Comparison of ENCODE assay signal across 39 cellular contexts in the genomic region with DNA sequence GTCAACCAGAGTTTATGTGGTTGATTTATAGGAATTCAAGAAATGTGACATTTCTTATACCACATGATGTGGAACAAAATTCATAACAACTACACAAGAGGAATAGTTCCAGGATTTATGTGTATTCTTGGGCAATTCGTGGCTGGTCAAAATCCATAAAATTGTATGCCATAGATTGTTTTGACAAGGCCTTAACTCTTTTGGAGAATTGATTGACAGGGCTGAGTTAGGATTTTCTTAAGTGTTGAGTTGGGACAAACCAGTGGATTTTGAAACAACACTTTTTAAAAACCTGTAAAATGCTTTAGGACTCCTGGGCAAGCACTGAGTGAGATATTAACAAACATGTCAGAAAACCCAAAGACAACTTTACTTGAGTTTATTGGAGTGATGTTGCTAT. TPM values are rescaled to one million over a fixed set of nuclear protein-coding genes. Genes with fewer than 3 reads are reported as not detected.
"Had no signal": no experiment of that assay in that cellular context is flagged by ENCODE, and none has a peak within 500 bp of the region (broad histone marks: within the 10 kb centered on the region; RNA-seq: fewer than 3 reads in every experiment).

No MANE protein-coding gene starts in this region.

- DNase-seq: activated effector memory CD4-positive, alpha-beta T cell treated with anti-CD3 and anti-CD28 coated beads, Interleukin-2, amount 50 U/mL, for 16 hours; activated effector memory CD4-positive, alpha-beta T cell treated with Interleukin-2 at 50 U/mL for 16 hours; activated gamma-delta T cell; activated gamma-delta T cell treated with Interleukin-2 at 50 U/mL for 16 hours; activated naive CD4-positive, alpha-beta T cell; activated naive CD4-positive, alpha-beta T cell treated with anti-CD3 and anti-CD28 coated beads for 36 hours; activated naive CD4-positive, alpha-beta T cell treated with anti-CD3 and anti-CD28 coated beads, Interleukin-2, amount 10 ng/mL, durations not matched to agents 7 days and 5 days; activated naive CD4-positive, alpha-beta T cell treated with Interleukin-2 at 50 U/mL for 16 hours; activated naive CD8-positive, alpha-beta T cell treated with anti-CD3 and anti-CD28 coated beads for 36 hours; activated naive CD8-positive, alpha-beta T cell treated with anti-CD3 and anti-CD28 coated beads, Interleukin-2, amount 10 ng/mL, durations not matched to agents 7 days and 5 days; activated naive CD8-positive, alpha-beta T cell treated with anti-CD3 and anti-CD28 coated beads, Interleukin-2, amount 50 U/mL, for 24 hours; activated T-cell treated with anti-CD3 and anti-CD28 coated beads, Interleukin-2, amount 50 U/mL, for 1 hour; activated T-cell treated with anti-CD3 and anti-CD28 coated beads, Interleukin-2, amount 50 U/mL, for 24 hours; activated T-cell treated with anti-CD3 and anti-CD28 coated beads, Interleukin-2, amount 50 U/mL, for 4 hours; activated T-cell treated with anti-CD3 and anti-CD28 coated beads, Interleukin-2, amount 50 U/mL, for 48 hours; activated T-cell treated with anti-CD3 and anti-CD28 coated beads, Interleukin-2, amount 50 U/mL, for 72 hours; adrenal gland; amniotic stem cell; amygdala; anterior cingulate cortex; aorta; body of pancreas; brain microvascular endothelial cell; caudate nucleus; central memory CD4-positive, alpha-beta T cell; cerebellar nuclear complex had no signal

- H3K36me3 Mint-ChIP-seq: activated naive CD4-positive, alpha-beta T cell treated with anti-CD3 and anti-CD28 coated beads, Interleukin-2, amount 10 ng/mL, durations not matched to agents 7 days and 5 days; activated naive CD4-positive, alpha-beta T cell treated with anti-CD3 and anti-CD28 coated beads, Interleukin-2, amount 50 U/mL, for 24 hours; activated naive CD4-positive, alpha-beta T cell treated with anti-CD3 and anti-CD28 coated beads, Interleukin-2, amount 50 U/mL, for 72 hours; activated naive CD8-positive, alpha-beta T cell; activated naive CD8-positive, alpha-beta T cell treated with anti-CD3 and anti-CD28 coated beads for 36 hours; activated naive CD8-positive, alpha-beta T cell treated with anti-CD3 and anti-CD28 coated beads, Interleukin-2, amount 10 ng/mL, durations not matched to agents 7 days and 5 days; brain had no signal

- H3K4me3 ChIP-seq: adrenal gland, ascending aorta, body of pancreas, breast epithelium, cardiac muscle cell had no signal

- H3K4me3 Mint-ChIP-seq: activated naive CD4-positive, alpha-beta T cell treated with anti-CD3 and anti-CD28 coated beads for 36 hours; activated naive CD4-positive, alpha-beta T cell treated with anti-CD3 and anti-CD28 coated beads, Interleukin-2, amount 10 ng/mL, durations not matched to agents 7 days and 5 days; activated naive CD4-positive, alpha-beta T cell treated with anti-CD3 and anti-CD28 coated beads, Interleukin-2, amount 50 U/mL, for 24 hours; activated naive CD8-positive, alpha-beta T cell; activated naive CD8-positive, alpha-beta T cell treated with anti-CD3 and anti-CD28 coated beads for 36 hours; activated naive CD8-positive, alpha-beta T cell treated with anti-CD3 and anti-CD28 coated beads, Interleukin-2, amount 10 ng/mL, durations not matched to agents 7 days and 5 days; activated naive CD8-positive, alpha-beta T cell treated with anti-CD3 and anti-CD28 coated beads, Interleukin-2, amount 50 U/mL, for 24 hours; activated T-cell treated with anti-CD3 and anti-CD28 coated beads, Interleukin-2, amount 50 U/mL, for 24 hours; activated T-cell treated with anti-CD3 and anti-CD28 coated beads, Interleukin-2, amount 50 U/mL, for 4 hours; activated T-cell treated with anti-CD3 and anti-CD28 coated beads, Interleukin-2, amount 50 U/mL, for 72 hours; activated T-helper 1 cell treated with anti-CD3 and anti-CD28 coated beads, Interleukin-12 subunit alpha, Interleukin-12 subunit beta, Interleukin-2, Interleukin-4 antibody, amounts not matched to agents 30 ng/mL and 10 ng/mL and 1 ng/mL, durations not matched to agents 14 hours and 24 hours and 36 hours; activated T-helper 17 cell treated with anti-CD3 and anti-CD28 coated beads, Interleukin-2, amount 50 U/mL, for 72 hours; brain; central memory CD8-positive, alpha-beta T cell had no signal

- ATAC-seq: activated naive CD4-positive, alpha-beta T cell treated with anti-CD3 and anti-CD28 coated beads, Interleukin-2, amount 50 U/mL, for 72 hours; activated naive CD8-positive, alpha-beta T cell treated with anti-CD3 and anti-CD28 coated beads, Interleukin-2, amount 50 U/mL, for 24 hours; activated T-cell treated with anti-CD3 and anti-CD28 coated beads, Interleukin-2, amount 50 U/mL, for 4 hours; activated T-cell treated with anti-CD3 and anti-CD28 coated beads, Interleukin-2, amount 50 U/mL, for 72 hours; activated T-helper 17 cell treated with anti-CD3 and anti-CD28 coated beads, Interleukin-2, amount 50 U/mL, for 72 hours; body of pancreas had no signal

- H3K9me3 ChIP-seq: adrenal gland, ascending aorta, body of pancreas, breast epithelium had no signal

- H3K27ac Mint-ChIP-seq: activated naive CD4-positive, alpha-beta T cell treated with anti-CD3 and anti-CD28 coated beads for 36 hours; activated naive CD4-positive, alpha-beta T cell treated with anti-CD3 and anti-CD28 coated beads, Interleukin-2, amount 10 ng/mL, durations not matched to agents 7 days and 5 days; activated naive CD4-positive, alpha-beta T cell treated with anti-CD3 and anti-CD28 coated beads, Interleukin-2, amount 50 U/mL, for 24 hours; activated naive CD4-positive, alpha-beta T cell treated with anti-CD3 and anti-CD28 coated beads, Interleukin-2, amount 50 U/mL, for 72 hours; activated naive CD8-positive, alpha-beta T cell; activated naive CD8-positive, alpha-beta T cell treated with anti-CD3 and anti-CD28 coated beads for 36 hours; activated naive CD8-positive, alpha-beta T cell treated with anti-CD3 and anti-CD28 coated beads, Interleukin-2, amount 10 ng/mL, durations not matched to agents 7 days and 5 days; activated naive CD8-positive, alpha-beta T cell treated with anti-CD3 and anti-CD28 coated beads, Interleukin-2, amount 50 U/mL, for 24 hours; activated T-cell treated with anti-CD3 and anti-CD28 coated beads, Interleukin-2, amount 50 U/mL, for 24 hours; activated T-cell treated with anti-CD3 and anti-CD28 coated beads, Interleukin-2, amount 50 U/mL, for 72 hours; activated T-helper 1 cell treated with anti-CD3 and anti-CD28 coated beads, Interleukin-12 subunit alpha, Interleukin-12 subunit beta, Interleukin-2, Interleukin-4 antibody, amounts not matched to agents 30 ng/mL and 10 ng/mL and 1 ng/mL, durations not matched to agents 14 hours and 24 hours and 36 hours; activated T-helper 17 cell treated with anti-CD3 and anti-CD28 coated beads, Interleukin-2, amount 50 U/mL, for 72 hours; activated T-helper 2 cell treated with anti-CD3 and anti-CD28 coated beads, Interferon-gamma antibody, Interleukin-2, Interleukin-4, amounts not matched to agents 10 μg/mL and 5 μg/mL and 100 μg/mL, durations not matched to agents 14 hours and 24 hours and 36 hours had no signal

- FAIRE-seq: astrocyte, bronchial epithelial cell had no signal

- H3K27me3 Mint-ChIP-seq: activated naive CD8-positive, alpha-beta T cell; activated naive CD8-positive, alpha-beta T cell treated with anti-CD3 and anti-CD28 coated beads for 36 hours; activated naive CD8-positive, alpha-beta T cell treated with anti-CD3 and anti-CD28 coated beads, Interleukin-2, amount 10 ng/mL, durations not matched to agents 7 days and 5 days; activated naive CD8-positive, alpha-beta T cell treated with anti-CD3 and anti-CD28 coated beads, Interleukin-2, amount 50 U/mL, for 24 hours; activated T-cell treated with anti-CD3 and anti-CD28 coated beads, Interleukin-2, amount 50 U/mL, for 24 hours; activated T-helper 17 cell treated with anti-CD3 and anti-CD28 coated beads, Interleukin-2, amount 50 U/mL, for 72 hours had no signal

- H3K4me1 Mint-ChIP-seq: activated naive CD4-positive, alpha-beta T cell treated with anti-CD3 and anti-CD28 coated beads, Interleukin-2, amount 10 ng/mL, durations not matched to agents 7 days and 5 days; activated naive CD4-positive, alpha-beta T cell treated with anti-CD3 and anti-CD28 coated beads, Interleukin-2, amount 50 U/mL, for 24 hours; activated naive CD8-positive, alpha-beta T cell treated with anti-CD3 and anti-CD28 coated beads for 36 hours; activated naive CD8-positive, alpha-beta T cell treated with anti-CD3 and anti-CD28 coated beads, Interleukin-2, amount 10 ng/mL, durations not matched to agents 7 days and 5 days; activated naive CD8-positive, alpha-beta T cell treated with anti-CD3 and anti-CD28 coated beads, Interleukin-2, amount 50 U/mL, for 24 hours; activated T-helper 17 cell treated with anti-CD3 and anti-CD28 coated beads, Interleukin-2, amount 50 U/mL, for 72 hours; central memory CD8-positive, alpha-beta T cell had no signal

- H3K36me3 ChIP-seq: adrenal gland, ascending aorta, brain microvascular endothelial cell, breast epithelium, cardiac muscle cell had no signal

- H3K27ac ChIP-seq: adrenal gland, ascending aorta, body of pancreas, brain microvascular endothelial cell, breast epithelium, cardiac muscle cell had no signal

- H3K4me1 ChIP-seq: adrenal gland, ascending aorta, body of pancreas, breast epithelium had no signal

- H3K9me3 Mint-ChIP-seq: activated naive CD4-positive, alpha-beta T cell treated with anti-CD3 and anti-CD28 coated beads for 36 hours; activated naive CD4-positive, alpha-beta T cell treated with anti-CD3 and anti-CD28 coated beads, Interleukin-2, amount 10 ng/mL, durations not matched to agents 7 days and 5 days; activated naive CD4-positive, alpha-beta T cell treated with anti-CD3 and anti-CD28 coated beads, Interleukin-2, amount 50 U/mL, for 24 hours; activated naive CD4-positive, alpha-beta T cell treated with anti-CD3 and anti-CD28 coated beads, Interleukin-2, amount 50 U/mL, for 72 hours; activated naive CD8-positive, alpha-beta T cell treated with anti-CD3 and anti-CD28 coated beads for 36 hours; activated naive CD8-positive, alpha-beta T cell treated with anti-CD3 and anti-CD28 coated beads, Interleukin-2, amount 50 U/mL, for 24 hours; activated T-cell treated with anti-CD3 and anti-CD28 coated beads, Interleukin-2, amount 50 U/mL, for 24 hours; activated T-cell treated with anti-CD3 and anti-CD28 coated beads, Interleukin-2, amount 50 U/mL, for 4 hours; activated T-helper 17 cell treated with anti-CD3 and anti-CD28 coated beads, Interleukin-2, amount 50 U/mL, for 72 hours; central memory CD8-positive, alpha-beta T cell had no signal

- H3K27me3 ChIP-seq: adrenal gland, ascending aorta, body of pancreas, brain microvascular endothelial cell, breast epithelium, cardiac muscle cell had no signal

RNA-seq across cellular contexts. Expression of a gene that starts 19.5 kb away (rescaled TPM):
- total RNA-seq: activated T-cell treated with anti-CD3 and anti-CD28 coated beads, Interleukin-2, amount 50 U/mL, for 4 hours; activated T-helper 1 cell treated with anti-CD3 and anti-CD28 coated beads, Interleukin-12 subunit alpha, Interleukin-12 subunit beta, Interleukin-2, Interleukin-4 antibody, amounts not matched to agents 30 ng/mL and 10 ng/mL and 1 ng/mL, durations not matched to agents 14 hours and 24 hours and 36 hours; activated T-helper 2 cell treated with anti-CD3 and anti-CD28 coated beads, Interferon-gamma antibody, Interleukin-2, Interleukin-4, amounts not matched to agents 10 μg/mL and 5 μg/mL and 100 μg/mL, durations not matched to agents 14 hours and 24 hours and 36 hours; ascending aorta had no signal
